In genomic region chr13:39433705-39434104, GRCh38 we compare ENCODE assay signal across 13 cellular contexts.
A peak's percentile ranks its signal among the peaks of the same experiment; 100 is the strongest.
DNase-seq lines count a peak whose midpoint lies in the region; ATAC-seq and TF ChIP-seq lines count a peak whose summit lies in the region.
"Had no signal": no experiment of that assay in that cellular context is flagged by ENCODE, and none has a peak within 500 bp of the region (broad histone marks: within the 10 kb centered on the region; RNA-seq: fewer than 3 reads in every experiment).

No MANE protein-coding gene starts in this region.

- H3K27ac ChIP-seq in left ventricle myocardium inferior (replicated peaks) (peak overlapping the region; percentile 9), lower lobe of right lung (no peak overlapping the region)
- H3K27ac ChIP-seq: BLaER1, GM23248, HL-60 had no signal

- H3K4me1 ChIP-seq in left ventricle myocardium inferior (peaks cover 14% of the 10 kb centered on the region), lower lobe of right lung (no peaks in the 10 kb centered on the region)
- H3K4me1 ChIP-seq: BLaER1, HAP-1 had no signal

- H3K36me3 ChIP-seq in left ventricle myocardium inferior (no peaks in the 10 kb centered on the region), lower lobe of right lung (no peaks in the 10 kb centered on the region)
- H3K36me3 ChIP-seq: HAP-1 had no signal

- H3K27me3 ChIP-seq in left ventricle myocardium inferior (ENCODE audit: low read depth) (no peaks in the 10 kb centered on the region), lower lobe of right lung (ENCODE audit: low read depth) (no peaks in the 10 kb centered on the region)
- H3K27me3 ChIP-seq: BLaER1 had no signal

- intact Hi-C loops in left ventricle myocardium inferior (cut with micrococcal nuclease), result no loop called here
- intact Hi-C loops in lower lobe of right lung (cut with DNase I), result no loop called here

- ATAC-seq in lower lobe of right lung (no peak), HG02885 (IDR thresholded peaks at IDR 0.05; ENCODE audit: poor library complexity, unreplicated experiment) (no peak)

- TF ChIP-seq CTCF in left ventricle myocardium inferior (IDR thresholded peaks at IDR 0.05; ENCODE audit: borderline replicate concordance), result no peak
- no peak for TF ChIP-seq CTCF in lower lobe of right lung (IDR thresholded peaks at IDR 0.05)

- peaks cover 23% of the 10 kb centered on the region for H3K9me3 ChIP-seq in left ventricle myocardium inferior (replicated peaks)
- H3K9me3 ChIP-seq in lower lobe of right lung, result peaks cover 6% of the 10 kb centered on the region

- DNase-seq in NCI-H82 (lab: John Stamatoyannopoulos, UW), result peak; percentile 51
- no peak for DNase-seq in NCI-H82 treated with DMSO at 0.1 percent for 48 hours (lab: John Stamatoyannopoulos, UW; ENCODE audit: unreplicated experiment)
- DNase-seq in NCI-H446 (lab: John Stamatoyannopoulos, UW), result peak; percentile 53 to 79
- no peak for DNase-seq in left ventricle myocardium inferior
- no peak for DNase-seq in lower lobe of right lung
- DNase-seq in activated CD4-positive, alpha-beta T cell treated with anti-CD3 and anti-CD28 coated beads, Interleukin-2, amount 50 U/mL, for 1 hour, result no peak
- DNase-seq: 8988T; CD4-positive, alpha-beta memory T cell; GM23248 had no signal

- H3K4me3 ChIP-seq in left ventricle myocardium inferior (no peak overlapping the region), lower lobe of right lung (no peak overlapping the region)
- H3K4me3 ChIP-seq: BLaER1, GM23248, HAP-1 had no signal

Comparison
In these comparisons a context has a peak if more than half of its experiments do, and no peak if none do; other contexts are left out.
1. DNase-seq: peak in NCI-H82 (single experiment) and NCI-H446 (2 of 2); none in NCI-H82 treated with DMSO at 0.1 percent for 48 hours (single experiment), left ventricle myocardium inferior (single experiment), lower lobe of right lung (single experiment) and activated CD4-positive, alpha-beta T cell treated with anti-CD3 and anti-CD28 coated beads, Interleukin-2, amount 50 U/mL, for 1 hour (single experiment).